In the genomic region with DNA sequence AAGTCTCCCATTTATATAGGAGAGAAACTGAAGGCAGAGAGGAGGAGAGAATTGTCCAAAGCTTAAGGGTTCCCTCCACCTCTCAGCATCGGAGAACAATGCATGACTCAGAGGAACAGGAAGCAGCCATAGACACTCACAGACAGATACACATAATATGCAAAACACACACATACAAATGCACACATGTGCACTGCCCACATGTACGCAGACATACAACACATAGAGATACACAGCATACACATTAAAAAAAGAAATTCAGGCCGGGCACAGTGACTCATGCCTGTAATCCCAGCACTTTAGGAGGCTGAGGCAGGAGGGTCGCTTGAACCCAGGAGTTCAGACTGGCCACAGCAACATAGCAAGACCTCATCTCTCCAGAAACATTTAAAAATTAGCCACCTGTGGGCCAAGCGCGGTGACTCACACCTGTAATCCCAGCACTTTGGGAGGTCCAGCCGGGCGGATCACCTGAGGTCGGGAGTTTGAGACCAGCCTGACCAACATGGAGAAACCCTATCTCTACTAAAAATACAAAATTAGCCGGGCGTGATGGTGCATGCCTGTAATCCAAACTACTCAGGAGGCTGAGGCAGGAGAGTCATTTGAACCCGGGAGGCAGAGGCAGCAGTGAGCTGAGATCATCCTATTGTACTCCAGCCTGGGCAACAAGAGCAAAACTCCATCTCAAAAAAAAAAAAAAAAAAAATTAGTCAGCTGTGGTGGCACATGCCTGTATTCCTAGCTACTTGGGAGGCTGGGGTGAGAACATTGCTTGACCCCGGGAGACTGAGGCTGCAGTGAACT, we compare ENCODE assay signal across 13 cellular contexts. TPM values are rescaled to one million over a fixed set of nuclear protein-coding genes. Genes with fewer than 3 reads are reported as not detected.
DNase-seq lines count a peak whose midpoint lies in the region; ATAC-seq, FAIRE-seq and TF ChIP-seq lines count a peak whose summit lies in the region.
"Had no signal": no experiment of that assay in that cellular context is flagged by ENCODE, and none has a peak within 500 bp of the region (broad histone marks: within the 10 kb centered on the region; RNA-seq: fewer than 3 reads in every experiment).

No MANE protein-coding gene starts in this region.

- H3K9ac ChIP-seq in HepG2 (ENCODE audit: insufficient read depth, low read depth, low read length), result peak overlapping the region; percentile 4; the same call in 1 of the 2 replicates
- no peak overlapping the region for H3K9ac ChIP-seq in PC-3 (ENCODE audit: low read length)

- H2AFZ ChIP-seq in HepG2 (ENCODE audit: low read length) (no peak overlapping the region), PC-3 (ENCODE audit: low read length) (no peak overlapping the region)

- H3K4me2 ChIP-seq in HepG2 (ENCODE audit: low read depth, low read length) (peak overlapping the region; percentile 51), PC-3 (ENCODE audit: low read length) (no peak overlapping the region)

- peak; percentile 31 for ATAC-seq in HepG2
- ATAC-seq in right lobe of liver, result no peak
- ATAC-seq in PC-3, result peak; percentile 49
- ATAC-seq in esophagus mucosa, result peak; percentile 83
- no peak for ATAC-seq in HG02571 (IDR thresholded peaks at IDR 0.05; ENCODE audit: unreplicated experiment)

- TF ChIP-seq POLR2A in HepG2 (IDR thresholded peaks at IDR 0.05; ENCODE audit: insufficient read depth in 1 of 2, low read depth in 2 of 2, low read length in 2 of 2) (no peak), right lobe of liver (IDR thresholded peaks at IDR 0.05) (no peak)

- no peaks in the 10 kb centered on the region for H3K9me2 ChIP-seq in PC-3 (replicated peaks; ENCODE audit: low read length)

- CTCF ChIA-PET in HepG2 (lab: Yijun Ruan, JAX; ENCODE audit: low intra/inter-chr PET ratio, low total read pairs), result no interaction called here
- CTCF ChIA-PET in PC-3 (lab: Charles Lee), result no interaction called here

- BruUV-seq in HepG2 (replicated peaks; lab: Mats Ljungman, UMichigan) (no TSS peak), PC-3 (replicated peaks; lab: Mats Ljungman, UMichigan) (no TSS peak)

- intact Hi-C loops in HepG2 (cut with micrococcal nuclease; ENCODE audit: unreplicated experiment), result no loop called here
- intact Hi-C loops in right lobe of liver (cut with DNase I), result no loop called here
- intact Hi-C loops in PC-3 (cut with micrococcal nuclease), result no loop called here

- TF ChIP-seq RAD21 in HepG2 (CRISPR knock-in tag; IDR thresholded peaks at IDR 0.05), result no peak

- H3K36me3 ChIP-seq in HepG2 (replicated peaks in 1 of 2; ENCODE audit: control insufficient read depth in 1 of 2, insufficient read depth in 2 of 2, low read length in 2 of 2) (no peaks in the 10 kb centered on the region), right lobe of liver (no peaks in the 10 kb centered on the region), PC-3 (ENCODE audit: low read depth, low read length) (no peaks in the 10 kb centered on the region)
- H3K36me3 ChIP-seq: vagina had no signal

- H3K9me3 Mint-ChIP-seq in activated T-cell treated with anti-CD3 and anti-CD28 coated beads, Interleukin-2, amount 50 U/mL, for 24 hours, result no peaks in the 10 kb centered on the region

- peaks cover 6% of the 10 kb centered on the region for H3K4me1 Mint-ChIP-seq in activated T-cell treated with anti-CD3 and anti-CD28 coated beads, Interleukin-2, amount 50 U/mL, for 24 hours (ENCODE audit: low read depth)

- no peak for TF ChIP-seq CTCF in HepG2 (CRISPR knock-in tag; IDR thresholded peaks at IDR 0.05)
- no peak for TF ChIP-seq CTCF in right lobe of liver (IDR thresholded peaks at IDR 0.05)
- TF ChIP-seq CTCF in PC-3 (conservative IDR thresholded peaks at IDR 0.05; ENCODE audit: low read depth, low read length), result no peak

- H3K27me3 ChIP-seq in HepG2 (ENCODE audit: control insufficient read depth in 1 of 2, insufficient read depth in 2 of 2, low read length in 2 of 2), result no peaks in the 10 kb centered on the region
- no peaks in the 10 kb centered on the region for H3K27me3 ChIP-seq in right lobe of liver
- no peaks in the 10 kb centered on the region for H3K27me3 ChIP-seq in PC-3 (ENCODE audit: low read length)
- H3K27me3 ChIP-seq: esophagus squamous epithelium, vagina had no signal

- H3K27ac ChIP-seq in HepG2 (ENCODE audit: extremely low read length, insufficient read depth, low read length) (no peak overlapping the region), right lobe of liver (no peak overlapping the region), PC-3 (ENCODE audit: low read length) (no peak overlapping the region)
- H3K27ac ChIP-seq: vagina had no signal

- in situ Hi-C loops in HepG2 (cut with HindIII; ENCODE audit: extremely low pct_ligation_motif_present, low pct_unique_long_range_greater_than_20kb), result no loop called here

- no peak for TF ChIP-seq EP300 in HepG2 (IDR thresholded peaks at IDR 0.05; ENCODE audit: low read depth in 2 of 2, low read length in 2 of 2)
- TF ChIP-seq EP300 in HepG2 (CRISPR knock-in tag; IDR thresholded peaks at IDR 0.05; ENCODE audit: borderline replicate concordance), result no peak

- 86% methylated on average over 11 of the region's 13 CpGs for WGBS in HepG2 (ENCODE audit: low lambda C conversion rate)
- 88% methylated on average over 7 of the region's 13 CpGs for WGBS in right lobe of liver (ENCODE audit: insufficient coverage, low coverage, low lambda C conversion rate, missing lambda C conversion rate)

- H3K27me3 Mint-ChIP-seq in activated T-cell treated with anti-CD3 and anti-CD28 coated beads, Interleukin-2, amount 50 U/mL, for 24 hours, result no peaks in the 10 kb centered on the region

- H3K9me3 ChIP-seq in HepG2 (ENCODE audit: low read length) (no peaks in the 10 kb centered on the region), right lobe of liver (no peaks in the 10 kb centered on the region), PC-3 (ENCODE audit: low read length) (no peaks in the 10 kb centered on the region)
- H3K9me3 ChIP-seq: esophagus squamous epithelium, vagina had no signal

- H3K27ac Mint-ChIP-seq in activated T-cell treated with anti-CD3 and anti-CD28 coated beads, Interleukin-2, amount 50 U/mL, for 24 hours, result no peak overlapping the region

- no peak for FAIRE-seq in HepG2 (lab: Jason Lieb, UNC)

- H3K79me2 ChIP-seq in HepG2 (ENCODE audit: insufficient read depth, low read length), result no peaks in the 10 kb centered on the region
- H3K79me2 ChIP-seq in PC-3 (ENCODE audit: low read length), result no peaks in the 10 kb centered on the region

- peaks cover 33% of the 10 kb centered on the region for H3K4me1 ChIP-seq in HepG2 (ENCODE audit: insufficient read depth, low read length)
- no peaks in the 10 kb centered on the region for H3K4me1 ChIP-seq in right lobe of liver
- H3K4me1 ChIP-seq in PC-3 (ENCODE audit: insufficient read depth, low read length), result peaks cover 4% of the 10 kb centered on the region; the same call in 1 of the 2 replicates
- H3K4me1 ChIP-seq: vagina had no signal

- DNase-seq in HepG2 (ENCODE audit: low spot score) (no peak), right lobe of liver (no peak), PC-3 (no peak), GM19240 (ENCODE audit: insufficient read length, low spot score) (no peak), NK-92 (lab: John Stamatoyannopoulos, UW; ENCODE audit: unreplicated experiment) (no peak)
- no peak for DNase-seq in activated T-cell treated with anti-CD3 and anti-CD28 coated beads, Interleukin-2, amount 50 U/mL, for 24 hours
- DNase-seq: activated CD4-positive, alpha-beta T cell treated with anti-CD3 and anti-CD28 coated beads, Interleukin-2, amount 50 U/mL, for 4 hours; esophagus squamous epithelium; NCI-H1105 treated with DMSO at 0.1 percent for 48 hours; retina had no signal

- H3K4me3 ChIP-seq in HepG2 (replicated peaks in 1 of 3; ENCODE audit: insufficient read depth in 1 of 3, low read depth in 2 of 3, low read length in 3 of 3) (no peak overlapping the region), right lobe of liver (no peak overlapping the region), PC-3 (ENCODE audit: low read length) (no peak overlapping the region)
- H3K4me3 ChIP-seq: esophagus squamous epithelium, vagina had no signal

- H3K4me3 Mint-ChIP-seq in activated T-cell treated with anti-CD3 and anti-CD28 coated beads, Interleukin-2, amount 50 U/mL, for 24 hours, result no peak overlapping the region

- no peaks in the 10 kb centered on the region for H3F3A ChIP-seq in PC-3 (ENCODE audit: low read length, unreplicated experiment)

- H4K20me1 ChIP-seq in HepG2 (ENCODE audit: insufficient read depth, low read length), result no peaks in the 10 kb centered on the region
- H4K20me1 ChIP-seq in PC-3 (ENCODE audit: low read length), result no peaks in the 10 kb centered on the region

- peaks cover 13% of the 10 kb centered on the region for H3K36me3 Mint-ChIP-seq in activated T-cell treated with anti-CD3 and anti-CD28 coated beads, Interleukin-2, amount 50 U/mL, for 24 hours (ENCODE audit: low read depth)

- POLR2A ChIA-PET in HepG2 (lab: Yijun Ruan, JAX) (interaction anchor here (1.4 to 1.5 kb wide), 2 partner anchors 12 to 58 kb away, joined by 3 to 8 read pairs; a partner anchor contains a TSS), PC-3 (lab: Charles Lee; ENCODE audit: unreplicated experiment) (interaction anchor here (0.6 kb wide), 1 partner anchor 103 kb away, joined by 6 read pairs; no protein-coding TSS in a partner anchor)

RNA-seq across cellular contexts. Expression of a gene that starts 11.3 kb away (rescaled TPM):
- total RNA-seq in HepG2 (2016; rRNA removed; fragmentation: Illumina TruSeq; extraction: Trizol) (46.9 and 50.7 TPM in 2 replicates), right lobe of liver (10 to 100 TPM; 21.6 to 47.1 (median 23.4) TPM), PC-3 (2014; rRNA removed) (25.8 and 30.5 TPM in 2 replicates), esophagus mucosa (31.7 TPM)
- total RNA-seq in HepG2 (2016; cell fraction: cytosol; rRNA removed; fragmentation: Illumina TruSeq; extraction: Trizol; ENCODE audit: low read depth), result 8.5 and 10.0 TPM in 2 replicates
- total RNA-seq in HepG2 (2016; cell fraction: insoluble cytoplasmic fraction; rRNA removed; fragmentation: Illumina TruSeq; extraction: Trizol), result 48.8 and 50.6 TPM in 2 replicates
- 17.1 and 19.7 TPM in 2 replicates for total RNA-seq in HepG2 (2016; cell fraction: membrane; rRNA removed; fragmentation: Illumina TruSeq; extraction: Trizol)
- total RNA-seq in HepG2 (2016; cell fraction: nucleus; rRNA removed; fragmentation: Illumina TruSeq; extraction: Trizol), result 28.7 and 36.3 TPM in 2 replicates
- polyA plus RNA-seq in HepG2 (2011; rRNA removed), result 72.2 and 73.5 TPM in 2 replicates
- 72.3 and 85.9 TPM in 2 replicates for polyA plus RNA-seq in HepG2 (2011; cell fraction: cytosol; rRNA removed)
- polyA plus RNA-seq in HepG2 (2011; cell fraction: nucleus; rRNA removed), result 55.6 and 60.0 TPM in 2 replicates
- 42.4 and 45.1 TPM in 2 replicates for polyA plus RNA-seq in HepG2 (2012)
- polyA plus RNA-seq in HepG2 (2016; cell fraction: cytosol; fragmentation: Illumina TruSeq; extraction: Trizol; ENCODE audit: low read depth), result 13.8 and 14.3 TPM in 2 replicates
- 78.5 and 84.9 TPM in 2 replicates for polyA plus RNA-seq in HepG2 (2016; cell fraction: insoluble cytoplasmic fraction; fragmentation: Illumina TruSeq; extraction: Trizol; ENCODE audit: low read depth)
- polyA plus RNA-seq in HepG2 (2016; cell fraction: membrane; fragmentation: Illumina TruSeq; extraction: Trizol; ENCODE audit: low read depth), result 24.1 and 26.2 TPM in 2 replicates
- 72.4 and 76.9 TPM in 2 replicates for polyA plus RNA-seq in HepG2 (2016; cell fraction: nucleus; fragmentation: Illumina TruSeq; extraction: Trizol; ENCODE audit: insufficient read depth, low read depth)
- 142 and 176 TPM in 2 replicates for polyA minus RNA-seq in HepG2 (2011; rRNA and poly(A)+ RNA removed; ENCODE audit: low replicate concordance)
- polyA minus RNA-seq in HepG2 (2011; cell fraction: cytosol; rRNA and poly(A)+ RNA removed), result 44.2 and 52.7 TPM in 2 replicates
- polyA minus RNA-seq in HepG2 (2011; cell fraction: nucleus; rRNA and poly(A)+ RNA removed), result 29.7 and 30.6 TPM in 2 replicates

RNA-seq across cellular contexts. Expression of a gene that starts 23.6 kb away (rescaled TPM):
- 3.5 and 4.7 TPM in 2 replicates for total RNA-seq in HepG2 (2016; rRNA removed; fragmentation: Illumina TruSeq; extraction: Trizol)
- 1.7 and 2.5 TPM in 2 replicates for total RNA-seq in HepG2 (2016; cell fraction: cytosol; rRNA removed; fragmentation: Illumina TruSeq; extraction: Trizol; ENCODE audit: low read depth)
- 2.9 and 3.4 TPM in 2 replicates for total RNA-seq in HepG2 (2016; cell fraction: insoluble cytoplasmic fraction; rRNA removed; fragmentation: Illumina TruSeq; extraction: Trizol)
- total RNA-seq in HepG2 (2016; cell fraction: membrane; rRNA removed; fragmentation: Illumina TruSeq; extraction: Trizol), result 7.9 and 9.0 TPM in 2 replicates
- total RNA-seq in HepG2 (2016; cell fraction: nucleus; rRNA removed; fragmentation: Illumina TruSeq; extraction: Trizol), result 2.9 and 4.4 TPM in 2 replicates
- polyA plus RNA-seq in HepG2 (2011; rRNA removed), result 7.3 TPM in 2 replicates
- 8.0 and 8.4 TPM in 2 replicates for polyA plus RNA-seq in HepG2 (2011; cell fraction: cytosol; rRNA removed)
- 11.3 and 13.9 TPM in 2 replicates for polyA plus RNA-seq in HepG2 (2011; cell fraction: nucleus; rRNA removed)
- polyA plus RNA-seq in HepG2 (2012), result 9.8 and 13.0 TPM in 2 replicates
- polyA plus RNA-seq in HepG2 (2016; cell fraction: cytosol; fragmentation: Illumina TruSeq; extraction: Trizol; ENCODE audit: low read depth), result 4.0 and 4.6 TPM in 2 replicates
- 9.3 and 13.6 TPM in 2 replicates for polyA plus RNA-seq in HepG2 (2016; cell fraction: insoluble cytoplasmic fraction; fragmentation: Illumina TruSeq; extraction: Trizol; ENCODE audit: low read depth)
- 14.0 and 18.6 TPM in 2 replicates for polyA plus RNA-seq in HepG2 (2016; cell fraction: membrane; fragmentation: Illumina TruSeq; extraction: Trizol; ENCODE audit: low read depth)
- polyA plus RNA-seq in HepG2 (2016; cell fraction: nucleus; fragmentation: Illumina TruSeq; extraction: Trizol; ENCODE audit: insufficient read depth, low read depth), result 10.1 and 11.0 TPM in 2 replicates
- polyA minus RNA-seq in HepG2 (2011; rRNA and poly(A)+ RNA removed; ENCODE audit: low replicate concordance), result 14.1 and 27.8 TPM in 2 replicates
- polyA minus RNA-seq in HepG2 (2011; cell fraction: cytosol; rRNA and poly(A)+ RNA removed), result 12.3 and 12.7 TPM in 2 replicates
- 12.6 and 12.8 TPM in 2 replicates for polyA minus RNA-seq in HepG2 (2011; cell fraction: nucleus; rRNA and poly(A)+ RNA removed)
- 10 to 100 TPM in 1 of 6 experiments, 1 to 10 TPM in 5; 5.8 to 12.0 (median 8.8) TPM for total RNA-seq in right lobe of liver
- 4.8 and 6.5 TPM in 2 replicates for total RNA-seq in PC-3 (2014; rRNA removed)
- 12.2 TPM for total RNA-seq in esophagus mucosa

RNA-seq across cellular contexts. Expression of a gene that starts 31.4 kb away (rescaled TPM):
- total RNA-seq in HepG2 (2016; rRNA removed; fragmentation: Illumina TruSeq; extraction: Trizol), result 54.3 and 60.7 TPM in 2 replicates
- 21.0 and 27.1 TPM in 2 replicates for total RNA-seq in HepG2 (2016; cell fraction: cytosol; rRNA removed; fragmentation: Illumina TruSeq; extraction: Trizol; ENCODE audit: low read depth)
- 53.0 and 55.0 TPM in 2 replicates for total RNA-seq in HepG2 (2016; cell fraction: insoluble cytoplasmic fraction; rRNA removed; fragmentation: Illumina TruSeq; extraction: Trizol)
- 55.4 and 58.7 TPM in 2 replicates for total RNA-seq in HepG2 (2016; cell fraction: membrane; rRNA removed; fragmentation: Illumina TruSeq; extraction: Trizol)
- total RNA-seq in HepG2 (2016; cell fraction: nucleus; rRNA removed; fragmentation: Illumina TruSeq; extraction: Trizol), result 31.5 and 32.6 TPM in 2 replicates
- polyA plus RNA-seq in HepG2 (2011; rRNA removed), result 54.5 and 60.6 TPM in 2 replicates
- 66.4 and 77.9 TPM in 2 replicates for polyA plus RNA-seq in HepG2 (2011; cell fraction: cytosol; rRNA removed)
- polyA plus RNA-seq in HepG2 (2011; cell fraction: nucleus; rRNA removed), result 62.5 and 67.8 TPM in 2 replicates
- polyA plus RNA-seq in HepG2 (2012), result 42.3 and 50.0 TPM in 2 replicates
- 27.5 and 28.8 TPM in 2 replicates for polyA plus RNA-seq in HepG2 (2016; cell fraction: cytosol; fragmentation: Illumina TruSeq; extraction: Trizol; ENCODE audit: low read depth)
- 48.1 and 64.0 TPM in 2 replicates for polyA plus RNA-seq in HepG2 (2016; cell fraction: insoluble cytoplasmic fraction; fragmentation: Illumina TruSeq; extraction: Trizol; ENCODE audit: low read depth)
- polyA plus RNA-seq in HepG2 (2016; cell fraction: membrane; fragmentation: Illumina TruSeq; extraction: Trizol; ENCODE audit: low read depth), result 49.0 and 54.8 TPM in 2 replicates
- polyA plus RNA-seq in HepG2 (2016; cell fraction: nucleus; fragmentation: Illumina TruSeq; extraction: Trizol; ENCODE audit: insufficient read depth, low read depth), result 64.4 and 67.0 TPM in 2 replicates
- 124 and 166 TPM in 2 replicates for polyA minus RNA-seq in HepG2 (2011; rRNA and poly(A)+ RNA removed; ENCODE audit: low replicate concordance)
- 35.9 and 59.2 TPM in 2 replicates for polyA minus RNA-seq in HepG2 (2011; cell fraction: cytosol; rRNA and poly(A)+ RNA removed)
- 14.0 and 19.0 TPM in 2 replicates for polyA minus RNA-seq in HepG2 (2011; cell fraction: nucleus; rRNA and poly(A)+ RNA removed)
- 100 to 1,000 TPM in 1 of 6 experiments, 10 to 100 TPM in 5; 64.9 to 131 (median 82.8) TPM for total RNA-seq in right lobe of liver
- 23.1 and 34.7 TPM in 2 replicates for total RNA-seq in PC-3 (2014; rRNA removed)
- 111 TPM for total RNA-seq in esophagus mucosa

RNA-seq across cellular contexts. Expression of a gene that starts 36.7 kb away (rescaled TPM):
- total RNA-seq in HepG2 (2016; rRNA removed; fragmentation: Illumina TruSeq; extraction: Trizol) (7.6 and 12.6 TPM in 2 replicates), right lobe of liver (10 to 100 TPM in 3 of 6 experiments, 1 to 10 TPM in 3; 3.4 to 27.4 (median 8.8) TPM), PC-3 (2014; rRNA removed) (4.9 and 5.1 TPM in 2 replicates), esophagus mucosa (10.0 TPM)
- total RNA-seq in HepG2 (2016; cell fraction: cytosol; rRNA removed; fragmentation: Illumina TruSeq; extraction: Trizol; ENCODE audit: low read depth), result 3.8 and 4.4 TPM in 2 replicates
- 6.5 and 14.0 TPM in 2 replicates for total RNA-seq in HepG2 (2016; cell fraction: insoluble cytoplasmic fraction; rRNA removed; fragmentation: Illumina TruSeq; extraction: Trizol)
- 8.0 and 9.3 TPM in 2 replicates for total RNA-seq in HepG2 (2016; cell fraction: membrane; rRNA removed; fragmentation: Illumina TruSeq; extraction: Trizol)
- total RNA-seq in HepG2 (2016; cell fraction: nucleus; rRNA removed; fragmentation: Illumina TruSeq; extraction: Trizol), result 9.7 and 11.6 TPM in 2 replicates
- polyA plus RNA-seq in HepG2 (2011; rRNA removed), result 11.8 and 14.9 TPM in 2 replicates
- polyA plus RNA-seq in HepG2 (2011; cell fraction: cytosol; rRNA removed), result 17.3 and 17.4 TPM in 2 replicates
- polyA plus RNA-seq in HepG2 (2011; cell fraction: nucleus; rRNA removed), result 8.7 and 11.2 TPM in 2 replicates
- 3.6 and 6.3 TPM in 2 replicates for polyA plus RNA-seq in HepG2 (2012)
- polyA plus RNA-seq in HepG2 (2016; cell fraction: cytosol; fragmentation: Illumina TruSeq; extraction: Trizol; ENCODE audit: low read depth), result 4.0 and 5.3 TPM in 2 replicates
- polyA plus RNA-seq in HepG2 (2016; cell fraction: insoluble cytoplasmic fraction; fragmentation: Illumina TruSeq; extraction: Trizol; ENCODE audit: low read depth), result 8.0 and 9.0 TPM in 2 replicates
- polyA plus RNA-seq in HepG2 (2016; cell fraction: membrane; fragmentation: Illumina TruSeq; extraction: Trizol; ENCODE audit: low read depth), result 7.0 and 7.5 TPM in 2 replicates
- 20.2 and 21.1 TPM in 2 replicates for polyA plus RNA-seq in HepG2 (2016; cell fraction: nucleus; fragmentation: Illumina TruSeq; extraction: Trizol; ENCODE audit: insufficient read depth, low read depth)
- 15.0 and 24.2 TPM in 2 replicates for polyA minus RNA-seq in HepG2 (2011; rRNA and poly(A)+ RNA removed; ENCODE audit: low replicate concordance)
- 5.9 and 8.7 TPM in 2 replicates for polyA minus RNA-seq in HepG2 (2011; cell fraction: cytosol; rRNA and poly(A)+ RNA removed)
- 5.2 and 7.8 TPM in 2 replicates for polyA minus RNA-seq in HepG2 (2011; cell fraction: nucleus; rRNA and poly(A)+ RNA removed)

Comparison
In these comparisons a context has a peak if more than half of its experiments do, and no peak if none do; other contexts are left out.
1. ATAC-seq: peak in HepG2 (single experiment), PC-3 (single experiment) and esophagus mucosa (single experiment); none in right lobe of liver (0 of 4) and HG02571 (single experiment).